In genomic region chr1:175527773-175528172, GRCh38 we compare ENCODE assay signal across 35 cellular contexts.
"Had no signal": no experiment of that assay in that cellular context is flagged by ENCODE, and none has a peak within 500 bp of the region (broad histone marks: within the 10 kb centered on the region; RNA-seq: fewer than 3 reads in every experiment).

No MANE protein-coding gene starts in this region.

- H3K27me3 Mint-ChIP-seq: activated B cell treated with CpG ODN at 0.5 μM for 24 hours had no signal

- H3K27ac ChIP-seq: ascending aorta, VCaP had no signal

- DNase-seq: activated B cell treated with CpG ODN at 0.5 μM for 24 hours; activated CD4-positive, alpha-beta memory T cell treated with anti-CD3 and anti-CD28 coated beads for 36 hours; activated CD4-positive, alpha-beta T cell treated with anti-CD3 and anti-CD28 coated beads for 4 hours; activated CD4-positive, alpha-beta T cell treated with anti-CD3 and anti-CD28 coated beads, Interleukin-2, amount 10 ng/mL, durations not matched to agents 24 days and 14 days; activated CD4-positive, alpha-beta T cell treated with anti-CD3 and anti-CD28 coated beads, Interleukin-2, amount 50 U/mL, for 1 hour; activated CD4-positive, alpha-beta T cell treated with anti-CD3 and anti-CD28 coated beads, Interleukin-2, amount 50 U/mL, for 4 hours; activated CD4-positive, CD25-positive, alpha-beta regulatory T cell treated with anti-CD3 and anti-CD28 coated beads, Interleukin-2, amount 50 U/mL, for 72 hours; activated CD8-positive, alpha-beta memory T cell treated with anti-CD3 and anti-CD28 coated beads, Interleukin-2, amount 50 U/mL, for 4 hours; activated CD8-positive, alpha-beta T cell treated with anti-CD3 and anti-CD28 coated beads for 36 hours; activated effector memory CD4-positive, alpha-beta T cell treated with Interleukin-2 at 50 U/mL for 16 hours; activated gamma-delta T cell; activated naive CD4-positive, alpha-beta T cell treated with anti-CD3 and anti-CD28 coated beads, Interleukin-2, amount 10 ng/mL, durations not matched to agents 7 days and 5 days; activated naive CD4-positive, alpha-beta T cell treated with Interleukin-2 at 50 U/mL for 16 hours; activated naive CD8-positive, alpha-beta T cell treated with anti-CD3 and anti-CD28 coated beads, Interleukin-2, amount 10 ng/mL, durations not matched to agents 7 days and 5 days; activated naive CD8-positive, alpha-beta T cell treated with anti-CD3 and anti-CD28 coated beads, Interleukin-2, amount 50 U/mL, for 24 hours; activated T-cell treated with anti-CD3 and anti-CD28 coated beads for 4 hours; activated T-cell treated with anti-CD3 and anti-CD28 coated beads, Interleukin-2, amount 50 U/mL, for 1 hour; activated T-cell treated with anti-CD3 and anti-CD28 coated beads, Interleukin-2, amount 50 U/mL, for 4 hours; activated T-cell treated with anti-CD3 and anti-CD28 coated beads, Interleukin-2, amount 50 U/mL, for 72 hours; amygdala; anterior cingulate cortex; central memory CD4-positive, alpha-beta T cell; SW 1271; T-helper 1 cell; T-helper 2 cell; T-helper 9 cell had no signal

- H3K36me3 ChIP-seq: ascending aorta had no signal

- H3K4me1 ChIP-seq: ascending aorta had no signal

- H3K4me1 Mint-ChIP-seq: activated B cell treated with CpG ODN at 0.5 μM for 24 hours; activated CD4-positive, alpha-beta T cell treated with anti-CD3 and anti-CD28 coated beads, Interleukin-2, amount 10 ng/mL, durations not matched to agents 24 days and 14 days; activated naive CD4-positive, alpha-beta T cell treated with anti-CD3 and anti-CD28 coated beads, Interleukin-2, amount 10 ng/mL, durations not matched to agents 7 days and 5 days; activated naive CD4-positive, alpha-beta T cell treated with anti-CD3 and anti-CD28 coated beads, Interleukin-2, amount 50 U/mL, for 24 hours; activated naive CD8-positive, alpha-beta T cell treated with anti-CD3 and anti-CD28 coated beads, Interleukin-2, amount 10 ng/mL, durations not matched to agents 7 days and 5 days; activated naive CD8-positive, alpha-beta T cell treated with anti-CD3 and anti-CD28 coated beads, Interleukin-2, amount 50 U/mL, for 24 hours; activated T-helper 17 cell treated with anti-CD3 and anti-CD28 coated beads, Interleukin-2, amount 50 U/mL, for 72 hours had no signal

- H3K4me3 ChIP-seq: ascending aorta had no signal

- H3K9me3 Mint-ChIP-seq: activated CD4-positive, alpha-beta memory T cell treated with anti-CD3 and anti-CD28 coated beads for 36 hours; activated naive CD4-positive, alpha-beta T cell treated with anti-CD3 and anti-CD28 coated beads, Interleukin-2, amount 10 ng/mL, durations not matched to agents 7 days and 5 days; activated naive CD8-positive, alpha-beta T cell treated with anti-CD3 and anti-CD28 coated beads, Interleukin-2, amount 10 ng/mL, durations not matched to agents 7 days and 5 days; activated T-helper 1 cell treated with anti-CD3 and anti-CD28 coated beads, Interleukin-12 subunit alpha, Interleukin-12 subunit beta, Interleukin-2, Interleukin-4 antibody, amounts not matched to agents 30 ng/mL and 10 ng/mL and 1 ng/mL, durations not matched to agents 14 hours and 24 hours and 36 hours; brain; T-helper 2 cell treated with Interferon-gamma antibody and Interleukin-4, amounts not matched to agents 5 μg/mL and 100 μg/mL, for 36 hours had no signal

- ATAC-seq: activated CD8-positive, alpha-beta T cell treated with anti-CD3 and anti-CD28 coated beads for 36 hours; activated naive CD8-positive, alpha-beta T cell treated with anti-CD3 and anti-CD28 coated beads, Interleukin-2, amount 50 U/mL, for 24 hours; activated T-cell treated with anti-CD3 and anti-CD28 coated beads, Interleukin-2, amount 50 U/mL, for 4 hours; activated T-cell treated with anti-CD3 and anti-CD28 coated beads, Interleukin-2, amount 50 U/mL, for 72 hours; activated T-helper 17 cell treated with anti-CD3 and anti-CD28 coated beads, Interleukin-2, amount 50 U/mL, for 72 hours had no signal

- H3K36me3 Mint-ChIP-seq: activated CD4-positive, alpha-beta memory T cell treated with anti-CD3 and anti-CD28 coated beads for 36 hours; activated naive CD4-positive, alpha-beta T cell treated with anti-CD3 and anti-CD28 coated beads, Interleukin-2, amount 10 ng/mL, durations not matched to agents 7 days and 5 days; activated naive CD4-positive, alpha-beta T cell treated with anti-CD3 and anti-CD28 coated beads, Interleukin-2, amount 50 U/mL, for 24 hours; activated naive CD8-positive, alpha-beta T cell treated with anti-CD3 and anti-CD28 coated beads, Interleukin-2, amount 10 ng/mL, durations not matched to agents 7 days and 5 days; brain had no signal

- H3K9me3 ChIP-seq: ascending aorta had no signal

- H3K4me3 Mint-ChIP-seq: activated B cell treated with CpG ODN at 0.5 μM for 24 hours; activated CD4-positive, alpha-beta memory T cell treated with anti-CD3 and anti-CD28 coated beads for 36 hours; activated CD4-positive, alpha-beta T cell treated with anti-CD3 and anti-CD28 coated beads, Interleukin-2, amount 10 ng/mL, durations not matched to agents 24 days and 14 days; activated CD8-positive, alpha-beta T cell treated with anti-CD3 and anti-CD28 coated beads for 36 hours; activated naive CD4-positive, alpha-beta T cell treated with anti-CD3 and anti-CD28 coated beads, Interleukin-2, amount 10 ng/mL, durations not matched to agents 7 days and 5 days; activated naive CD4-positive, alpha-beta T cell treated with anti-CD3 and anti-CD28 coated beads, Interleukin-2, amount 50 U/mL, for 24 hours; activated naive CD8-positive, alpha-beta T cell; activated naive CD8-positive, alpha-beta T cell treated with anti-CD3 and anti-CD28 coated beads, Interleukin-2, amount 10 ng/mL, durations not matched to agents 7 days and 5 days; activated naive CD8-positive, alpha-beta T cell treated with anti-CD3 and anti-CD28 coated beads, Interleukin-2, amount 50 U/mL, for 24 hours; activated T-cell treated with anti-CD3 and anti-CD28 coated beads, Interleukin-2, amount 50 U/mL, for 4 hours; activated T-cell treated with anti-CD3 and anti-CD28 coated beads, Interleukin-2, amount 50 U/mL, for 72 hours; activated T-helper 1 cell treated with anti-CD3 and anti-CD28 coated beads, Interleukin-12 subunit alpha, Interleukin-12 subunit beta, Interleukin-2, Interleukin-4 antibody, amounts not matched to agents 30 ng/mL and 10 ng/mL and 1 ng/mL, durations not matched to agents 14 hours and 24 hours and 36 hours; activated T-helper 17 cell treated with anti-CD3 and anti-CD28 coated beads, Interleukin-2, amount 50 U/mL, for 72 hours; brain; T-helper 1 cell treated with Interleukin-12 subunit alpha and Interleukin-12 subunit beta and Interleukin-4 antibody, amounts not matched to agents 30 μg/mL and 1 μg/mL, for 36 hours; T-helper 2 cell treated with Interferon-gamma antibody and Interleukin-4, amounts not matched to agents 5 μg/mL and 100 μg/mL, for 36 hours had no signal

- H3K27ac Mint-ChIP-seq: activated B cell treated with CpG ODN at 0.5 μM for 24 hours; activated CD4-positive, alpha-beta memory T cell treated with anti-CD3 and anti-CD28 coated beads for 36 hours; activated CD4-positive, alpha-beta T cell treated with anti-CD3 and anti-CD28 coated beads, Interleukin-2, amount 10 ng/mL, durations not matched to agents 24 days and 14 days; activated CD8-positive, alpha-beta T cell treated with anti-CD3 and anti-CD28 coated beads for 36 hours; activated naive CD4-positive, alpha-beta T cell treated with anti-CD3 and anti-CD28 coated beads, Interleukin-2, amount 10 ng/mL, durations not matched to agents 7 days and 5 days; activated naive CD4-positive, alpha-beta T cell treated with anti-CD3 and anti-CD28 coated beads, Interleukin-2, amount 50 U/mL, for 24 hours; activated naive CD8-positive, alpha-beta T cell; activated naive CD8-positive, alpha-beta T cell treated with anti-CD3 and anti-CD28 coated beads, Interleukin-2, amount 10 ng/mL, durations not matched to agents 7 days and 5 days; activated naive CD8-positive, alpha-beta T cell treated with anti-CD3 and anti-CD28 coated beads, Interleukin-2, amount 50 U/mL, for 24 hours; activated T-cell treated with anti-CD3 and anti-CD28 coated beads, Interleukin-2, amount 50 U/mL, for 72 hours; activated T-helper 1 cell treated with anti-CD3 and anti-CD28 coated beads, Interleukin-12 subunit alpha, Interleukin-12 subunit beta, Interleukin-2, Interleukin-4 antibody, amounts not matched to agents 30 ng/mL and 10 ng/mL and 1 ng/mL, durations not matched to agents 14 hours and 24 hours and 36 hours; activated T-helper 17 cell treated with anti-CD3 and anti-CD28 coated beads, Interleukin-2, amount 50 U/mL, for 72 hours; brain; T-helper 1 cell treated with Interleukin-12 subunit alpha and Interleukin-12 subunit beta and Interleukin-4 antibody, amounts not matched to agents 30 μg/mL and 1 μg/mL, for 36 hours; T-helper 2 cell treated with Interferon-gamma antibody and Interleukin-4, amounts not matched to agents 5 μg/mL and 100 μg/mL, for 36 hours had no signal

- H3K27me3 ChIP-seq: ascending aorta had no signal
